8 cellular contexts compared by ENCODE assay signal in genomic region chr6:144931172-144932035, GRCh38.
A peak's percentile ranks its signal among the peaks of the same experiment; 100 is the strongest.
DNase-seq lines count a peak whose midpoint lies in the region; ATAC-seq and TF ChIP-seq lines count a peak whose summit lies in the region.

No MANE protein-coding gene starts in this region.

- H3K4me1 Mint-ChIP-seq in activated T-helper 2 cell treated with anti-CD3 and anti-CD28 coated beads, Interferon-gamma antibody, Interleukin-2, Interleukin-4, amounts not matched to agents 10 μg/mL and 5 μg/mL and 100 μg/mL, durations not matched to agents 14 hours and 24 hours and 36 hours (ENCODE audit: low read depth), result no peaks in the 10 kb centered on the region

- no peak for TF ChIP-seq POLR2A in gastrocnemius medialis (IDR thresholded peaks at IDR 0.05)

- H3K36me3 Mint-ChIP-seq in activated T-helper 2 cell treated with anti-CD3 and anti-CD28 coated beads, Interferon-gamma antibody, Interleukin-2, Interleukin-4, amounts not matched to agents 10 μg/mL and 5 μg/mL and 100 μg/mL, durations not matched to agents 14 hours and 24 hours and 36 hours (ENCODE audit: low read depth), result no peaks in the 10 kb centered on the region

- DNase-seq in AG04450 (ENCODE audit: low read depth, low spot score) (no peak), SJSA1 (ENCODE audit: low read depth in 1 of 2, low spot score in 2 of 2) (peak; percentile 42 to 49), dedifferentiated amniotic fluid mesenchymal stem cell (ENCODE audit: extremely low spot score) (peak; percentile 28), myocyte (ENCODE audit: low read depth) (peak; percentile 66), gastrocnemius medialis (no peak)
- DNase-seq in activated T-helper 2 cell treated with anti-CD3 and anti-CD28 coated beads, Interferon-gamma antibody, Interleukin-2, Interleukin-4, amounts not matched to agents 10 μg/mL and 5 μg/mL and 100 μg/mL, durations not matched to agents 14 hours and 24 hours and 36 hours (ENCODE audit: low spot score), result no peak

- in situ Hi-C loops in gastrocnemius medialis (cut with MboI; ENCODE audit: low sequenced_read_pairs in 4 of 4), result loop anchor here in 1 of 4 donors (10.0 kb wide), 1 partner anchor 347 kb away; no protein-coding TSS in a partner anchor

- TF ChIP-seq CTCF in AG04450 (IDR thresholded peaks at IDR 0.05; ENCODE audit: low read depth, low read length) (peak; percentile 80), GM12873 (IDR thresholded peaks at IDR 0.05; ENCODE audit: insufficient read depth, low read depth, low read length, missing control alignments) (peak; percentile 76), gastrocnemius medialis (IDR thresholded peaks at IDR 0.05 in 4 of 5, conservative IDR thresholded peaks at IDR 0.05 in 1 of 5) (peak in 2 of 5 experiments; percentile 42 to 47)

- ATAC-seq in HG03354 (IDR thresholded peaks at IDR 0.05; ENCODE audit: poor library complexity, severe bottlenecking, unreplicated experiment) (peak; percentile 85), gastrocnemius medialis (no peak)

- H3K36me3 ChIP-seq in SJSA1 (no peaks in the 10 kb centered on the region), gastrocnemius medialis (no peaks in the 10 kb centered on the region)

- H3K27me3 Mint-ChIP-seq in activated T-helper 2 cell treated with anti-CD3 and anti-CD28 coated beads, Interferon-gamma antibody, Interleukin-2, Interleukin-4, amounts not matched to agents 10 μg/mL and 5 μg/mL and 100 μg/mL, durations not matched to agents 14 hours and 24 hours and 36 hours (ENCODE audit: low read depth), result peaks cover 2% of the 10 kb centered on the region

- POLR2A ChIA-PET in AG04450 (lab: Yijun Ruan, JAX), result no interaction called here

- H3K27me3 ChIP-seq in AG04450 (ENCODE audit: control insufficient read depth, insufficient read depth, low read length) (no peaks in the 10 kb centered on the region), SJSA1 (replicated peaks) (no peaks in the 10 kb centered on the region), gastrocnemius medialis (no peaks in the 10 kb centered on the region)

- H3K4me3 ChIP-seq in AG04450 (ENCODE audit: low read depth, low read length) (no peak overlapping the region), SJSA1 (no peak overlapping the region), gastrocnemius medialis (no peak overlapping the region)

- H3K9me3 Mint-ChIP-seq in activated T-helper 2 cell treated with anti-CD3 and anti-CD28 coated beads, Interferon-gamma antibody, Interleukin-2, Interleukin-4, amounts not matched to agents 10 μg/mL and 5 μg/mL and 100 μg/mL, durations not matched to agents 14 hours and 24 hours and 36 hours, result peaks cover 4% of the 10 kb centered on the region

- H3K4me1 ChIP-seq in SJSA1 (replicated peaks) (peaks cover 4% of the 10 kb centered on the region; the same call in 1 of the 2 replicates), gastrocnemius medialis (peaks cover 0 to 7% of the 10 kb centered on the region in 2 donors)

- no peak overlapping the region for H3K27ac Mint-ChIP-seq in activated T-helper 2 cell treated with anti-CD3 and anti-CD28 coated beads, Interferon-gamma antibody, Interleukin-2, Interleukin-4, amounts not matched to agents 10 μg/mL and 5 μg/mL and 100 μg/mL, durations not matched to agents 14 hours and 24 hours and 36 hours

- CTCF ChIA-PET in AG04450 (lab: Charles Lee), result interaction anchor here (0.9 to 3.3 kb wide), 8 partner anchors 9 to 347 kb away, joined by 3 to 47 read pairs (median 4); no protein-coding TSS in a partner anchor

- H3K27ac ChIP-seq in AG04450 (ENCODE audit: low read depth, low read length) (no peak overlapping the region), SJSA1 (no peak overlapping the region), gastrocnemius medialis (no peak overlapping the region)

- H3K9me3 ChIP-seq in AG04450 (ENCODE audit: control insufficient read depth, insufficient read depth, low read length) (no peaks in the 10 kb centered on the region), SJSA1 (replicated peaks) (no peaks in the 10 kb centered on the region), gastrocnemius medialis (no peaks in the 10 kb centered on the region)

- intact Hi-C loops in activated T-helper 2 cell treated with anti-CD3 and anti-CD28 coated beads, Interferon-gamma antibody, Interleukin-2, Interleukin-4, amounts not matched to agents 10 μg/mL and 5 μg/mL and 100 μg/mL, durations not matched to agents 14 hours and 24 hours and 36 hours (cut with micrococcal nuclease), result loop anchor here (1.0 kb wide), 1 partner anchor 346 kb away; no protein-coding TSS in a partner anchor
- intact Hi-C loops in gastrocnemius medialis (cut with DNase I; ENCODE audit: low total_unique reads), result loop anchor here (5.0 kb wide), 1 partner anchor 349 kb away; no protein-coding TSS in a partner anchor

- H3K4me3 Mint-ChIP-seq in activated T-helper 2 cell treated with anti-CD3 and anti-CD28 coated beads, Interferon-gamma antibody, Interleukin-2, Interleukin-4, amounts not matched to agents 10 μg/mL and 5 μg/mL and 100 μg/mL, durations not matched to agents 14 hours and 24 hours and 36 hours (ENCODE audit: low read depth), result no peak overlapping the region

Comparison
In these comparisons a context has a peak if more than half of its experiments do, and no peak if none do; other contexts are left out.
1. DNase-seq: peak in SJSA1 (2 of 2), dedifferentiated amniotic fluid mesenchymal stem cell (single experiment) and myocyte (single experiment); none in AG04450 (single experiment), activated T-helper 2 cell treated with anti-CD3 and anti-CD28 coated beads, Interferon-gamma antibody, Interleukin-2, Interleukin-4, amounts not matched to agents 10 μg/mL and 5 μg/mL and 100 μg/mL, durations not matched to agents 14 hours and 24 hours and 36 hours (single experiment) and gastrocnemius medialis (0 of 2).